Comparison of ENCODE assay signal across 17 cellular contexts in genomic region chr7:904847-905246, GRCh38. TPM values are rescaled to one million over a fixed set of nuclear protein-coding genes. Genes with fewer than 3 reads are reported as not detected.
DNase-seq lines count a peak whose midpoint lies in the region; ATAC-seq and TF ChIP-seq lines count a peak whose summit lies in the region.
"Had no signal": no experiment of that assay in that cellular context is flagged by ENCODE, and none has a peak within 500 bp of the region (broad histone marks: within the 10 kb centered on the region; RNA-seq: fewer than 3 reads in every experiment).

No MANE protein-coding gene starts in this region.

- H3K79me2 ChIP-seq in H9 (ENCODE audit: insufficient read depth, low read length), result no peaks in the 10 kb centered on the region

- H3K9me3 ChIP-seq in endodermal cell (ENCODE audit: control insufficient read depth, low read length) (no peaks in the 10 kb centered on the region), H9 (ENCODE audit: control insufficient read depth, low read depth, low read length) (no peaks in the 10 kb centered on the region)
- H3K9me3 ChIP-seq: gastrocnemius medialis had no signal

- H2BK5ac ChIP-seq in H9 (ENCODE audit: insufficient read length, low read length), result no peak overlapping the region

- no peak overlapping the region for H3T11ph ChIP-seq in H9 (ENCODE audit: low read length)

- H3K18ac ChIP-seq in H9 (ENCODE audit: insufficient read length, low read depth, low read length), result no peak overlapping the region

- H3K4me1 ChIP-seq in endodermal cell (ENCODE audit: control insufficient read depth, insufficient read depth, low read length), result no peaks in the 10 kb centered on the region
- H3K4me1 ChIP-seq in H9 (ENCODE audit: insufficient read depth, low read length), result no peaks in the 10 kb centered on the region
- H3K4me1 ChIP-seq: gastrocnemius medialis had no signal

- H3K27ac Mint-ChIP-seq in stimulated activated effector memory CD8-positive, alpha-beta T cell treated with anti-CD3 and anti-CD28 coated beads, Interleukin-12 subunit alpha, Interleukin-12 subunit beta, amount 100 ng/mL, for 72 hours, result peak overlapping the region; percentile 20
- no peak overlapping the region for H3K27ac Mint-ChIP-seq in endodermal cell
- no peak overlapping the region for H3K27ac Mint-ChIP-seq in H9
- H3K27ac Mint-ChIP-seq: activated CD8-positive, alpha-beta T cell treated with anti-CD3 and anti-CD28 coated beads for 36 hours; activated T-helper 17 cell treated with anti-CD3 and anti-CD28 coated beads, Interleukin-2, amount 50 U/mL, for 72 hours; CD4-positive, CD25-positive, alpha-beta regulatory T cell; memory B cell had no signal

- WGBS in endodermal cell (ENCODE audit: insufficient coverage in 1 of 2, insufficient read length in 1 of 2), 2 experiments, result 72 to 84% methylated on average over 18 to 20 of the region's 20 CpGs
- WGBS in H9 (ENCODE audit: extremely low coverage, insufficient read length, low lambda C conversion rate), result no CpG with 5 or more reads among the region's 20 CpGs

- H3K27ac ChIP-seq in endodermal cell (ENCODE audit: low read depth, low read length) (no peak overlapping the region), H9 (ENCODE audit: insufficient read length, low read depth, low read length) (no peak overlapping the region)
- H3K27ac ChIP-seq: gastrocnemius medialis had no signal

- no peak overlapping the region for H3K14ac ChIP-seq in H9 (ENCODE audit: insufficient read depth, low read length)

- no peak overlapping the region for H4K5ac ChIP-seq in H9 (ENCODE audit: insufficient read length, low read depth, low read length)

- ATAC-seq in stimulated activated effector memory CD8-positive, alpha-beta T cell treated with anti-CD3 and anti-CD28 coated beads, Interleukin-12 subunit alpha, Interleukin-12 subunit beta, amount 100 ng/mL, for 72 hours, result no peak
- ATAC-seq: activated CD8-positive, alpha-beta T cell treated with anti-CD3 and anti-CD28 coated beads for 36 hours; activated T-helper 17 cell treated with anti-CD3 and anti-CD28 coated beads, Interleukin-2, amount 50 U/mL, for 72 hours; gastrocnemius medialis; HCT116 had no signal

- no peaks in the 10 kb centered on the region for H3K9me3 Mint-ChIP-seq in stimulated activated effector memory CD8-positive, alpha-beta T cell treated with anti-CD3 and anti-CD28 coated beads, Interleukin-12 subunit alpha, Interleukin-12 subunit beta, amount 100 ng/mL, for 72 hours
- H3K9me3 Mint-ChIP-seq in endodermal cell (no peaks in the 10 kb centered on the region), H9 (no peaks in the 10 kb centered on the region; a peak in 1 of 5 replicates)
- H3K9me3 Mint-ChIP-seq: activated CD8-positive, alpha-beta T cell treated with anti-CD3 and anti-CD28 coated beads for 36 hours; activated T-helper 17 cell treated with anti-CD3 and anti-CD28 coated beads, Interleukin-2, amount 50 U/mL, for 72 hours; memory B cell had no signal

- H3K27me3 Mint-ChIP-seq in endodermal cell (ENCODE audit: insufficient read depth), result peaks cover 32% of the 10 kb centered on the region
- H3K27me3 Mint-ChIP-seq in H9 (ENCODE audit: low read depth), result peaks cover 23% of the 10 kb centered on the region
- H3K27me3 Mint-ChIP-seq: activated CD8-positive, alpha-beta T cell treated with anti-CD3 and anti-CD28 coated beads for 36 hours; activated T-helper 17 cell treated with anti-CD3 and anti-CD28 coated beads, Interleukin-2, amount 50 U/mL, for 72 hours; CD4-positive, CD25-positive, alpha-beta regulatory T cell; memory B cell had no signal

- H3K23me2 ChIP-seq in H9 (ENCODE audit: insufficient read length, low read depth, low read length, poor library complexity, severe bottlenecking), result peaks cover 3% of the 10 kb centered on the region

- no peak overlapping the region for H4K8ac ChIP-seq in H9 (replicated peaks; ENCODE audit: insufficient read length, low read depth, low read length)

- H4K91ac ChIP-seq in H9 (ENCODE audit: insufficient read length, low read depth, low read length), result no peak overlapping the region

- peaks cover 9% of the 10 kb centered on the region for H3K4me1 Mint-ChIP-seq in stimulated activated effector memory CD8-positive, alpha-beta T cell treated with anti-CD3 and anti-CD28 coated beads, Interleukin-12 subunit alpha, Interleukin-12 subunit beta, amount 100 ng/mL, for 72 hours
- H3K4me1 Mint-ChIP-seq in endodermal cell (no peaks in the 10 kb centered on the region), H9 (peaks cover 2 to 5% of the 10 kb centered on the region in 2 experiments; a peak in 1 of 4 replicates)
- H3K4me1 Mint-ChIP-seq: activated T-helper 17 cell treated with anti-CD3 and anti-CD28 coated beads, Interleukin-2, amount 50 U/mL, for 72 hours had no signal

- DNase-seq in Daoy (ENCODE audit: low read depth) (peak; percentile 68), NB4 (ENCODE audit: low read depth) (peak; percentile 87), epithelial cell of esophagus (ENCODE audit: low read depth) (peak; percentile 29), NCI-H524 treated with DMSO at 0.1 percent for 48 hours (lab: John Stamatoyannopoulos, UW) (no peak), endodermal cell (no peak), H9 (no peak), NCI-H345 (lab: John Stamatoyannopoulos, UW) (no peak)
- DNase-seq in stimulated activated effector memory CD8-positive, alpha-beta T cell treated with anti-CD3 and anti-CD28 coated beads, Interleukin-12 subunit alpha, Interleukin-12 subunit beta, amount 100 ng/mL, for 72 hours (ENCODE audit: low spot score in 2 of 2), result no peak
- DNase-seq: activated CD8-positive, alpha-beta T cell treated with anti-CD3 and anti-CD28 coated beads for 36 hours; CD4-positive, CD25-positive, alpha-beta regulatory T cell; DND-41; gastrocnemius medialis; NCI-H1436; stimulated activated naive CD4-positive, alpha-beta T cell treated with Interleukin-2 at 50 U/mL for 16 hours had no signal

- no peak overlapping the region for H3K4me3 Mint-ChIP-seq in stimulated activated effector memory CD8-positive, alpha-beta T cell treated with anti-CD3 and anti-CD28 coated beads, Interleukin-12 subunit alpha, Interleukin-12 subunit beta, amount 100 ng/mL, for 72 hours
- H3K4me3 Mint-ChIP-seq in endodermal cell (no peak overlapping the region), H9 (no peak overlapping the region)
- H3K4me3 Mint-ChIP-seq: activated CD8-positive, alpha-beta T cell treated with anti-CD3 and anti-CD28 coated beads for 36 hours; activated T-helper 17 cell treated with anti-CD3 and anti-CD28 coated beads, Interleukin-2, amount 50 U/mL, for 72 hours; CD4-positive, CD25-positive, alpha-beta regulatory T cell; memory B cell had no signal

- H3K36me3 Mint-ChIP-seq in stimulated activated effector memory CD8-positive, alpha-beta T cell treated with anti-CD3 and anti-CD28 coated beads, Interleukin-12 subunit alpha, Interleukin-12 subunit beta, amount 100 ng/mL, for 72 hours, result peaks cover 54% of the 10 kb centered on the region
- H3K36me3 Mint-ChIP-seq in endodermal cell (ENCODE audit: low read depth), result no peaks in the 10 kb centered on the region
- no peaks in the 10 kb centered on the region for H3K36me3 Mint-ChIP-seq in H9 (ENCODE audit: insufficient read depth in 1 of 3, low read depth in 3 of 3)
- H3K36me3 Mint-ChIP-seq: memory B cell had no signal

- H3K27me3 ChIP-seq in endodermal cell (ENCODE audit: control insufficient read depth, insufficient read depth, low read length, poor library complexity, severe bottlenecking) (peaks cover 37% of the 10 kb centered on the region), H9 (ENCODE audit: insufficient read depth, low read length) (no peaks in the 10 kb centered on the region; the same call in 1 of the 2 replicates)

- H2BK20ac ChIP-seq in H9 (ENCODE audit: low read depth, low read length, poor library complexity, severe bottlenecking), result no peak overlapping the region

- no peak overlapping the region for H2BK15ac ChIP-seq in H9 (ENCODE audit: low read depth, low read length)

- no peak overlapping the region for H3K56ac ChIP-seq in H9 (ENCODE audit: insufficient read length, low read depth, low read length)

- H2AFZ ChIP-seq in H9 (ENCODE audit: low read length), result no peak overlapping the region

- H2BK120ac ChIP-seq in H9 (ENCODE audit: low read depth, low read length, poor library complexity, severe bottlenecking), result no peak overlapping the region

- H3K4ac ChIP-seq in H9 (ENCODE audit: low read depth, low read length), result no peak overlapping the region

- H3K79me1 ChIP-seq in H9 (ENCODE audit: insufficient read depth, low read depth, low read length, poor library complexity, severe bottlenecking), result no peaks in the 10 kb centered on the region

- TF ChIP-seq POLR2A in NB4 (IDR thresholded peaks at IDR 0.05; ENCODE audit: extremely low read depth, insufficient read length), result no peak

- TF ChIP-seq CTCF in NB4 (IDR thresholded peaks at IDR 0.05; ENCODE audit: low read depth, low read length) (no peak), epithelial cell of esophagus (IDR thresholded peaks at IDR 0.05; ENCODE audit: insufficient read depth, low read depth, low read length, missing control alignments) (no peak), endodermal cell (conservative IDR thresholded peaks at IDR 0.05) (no peak), H9 (conservative IDR thresholded peaks at IDR 0.05) (no peak)

- H3K36me3 ChIP-seq in endodermal cell (ENCODE audit: control insufficient read depth, insufficient read depth, low read length), result no peaks in the 10 kb centered on the region
- H3K36me3 ChIP-seq: gastrocnemius medialis had no signal

- no peak overlapping the region for H3K23ac ChIP-seq in H9 (ENCODE audit: insufficient read length, low read depth, low read length)

- no peak overlapping the region for H2AK5ac ChIP-seq in H9 (ENCODE audit: insufficient read length, low read length)

- H2BK12ac ChIP-seq in H9 (ENCODE audit: insufficient read length, low read depth, low read length), result no peak overlapping the region

- H3K9ac ChIP-seq in endodermal cell (ENCODE audit: extremely low read depth, low read length, poor library complexity, severe bottlenecking), result no peak overlapping the region
- H3K9ac ChIP-seq in H9 (ENCODE audit: extremely low read depth, insufficient read length, low read length), result no peak overlapping the region

- peak overlapping the region; percentile 32 for H3K4me3 ChIP-seq in NB4 (ENCODE audit: low read depth, low read length)
- no peak overlapping the region for H3K4me3 ChIP-seq in epithelial cell of esophagus (ENCODE audit: low read length)
- H3K4me3 ChIP-seq in endodermal cell (ENCODE audit: low read length), result no peak overlapping the region

- H3K4me2 ChIP-seq in H9 (ENCODE audit: insufficient read depth, insufficient read length, low read length), result no peak overlapping the region

- H4K20me1 ChIP-seq in H9 (ENCODE audit: control insufficient read depth, insufficient read depth, insufficient read length), result no peaks in the 10 kb centered on the region

RNA-seq across cellular contexts. Expression of gene GET4, which starts 28.5 kb away (rescaled TPM):
- 50.1 and 50.2 TPM in 2 replicates for total RNA-seq in Daoy (2014; rRNA removed; shearing (Covaris generic))
- total RNA-seq in endodermal cell (10 to 100 TPM; 73.3 to 84.3 TPM), H9 (2021) (70.2 and 75.1 TPM in 2 replicates)
- 49.1 TPM for polyA plus RNA-seq in endodermal cell (2013, experiment 1 of 2)
- polyA plus RNA-seq in endodermal cell (2013, experiment 2 of 2), result 46.6 TPM

RNA-seq across cellular contexts. Expression of gene ADAP1, which starts 49.6 kb away (rescaled TPM):
- 1.3 and 5.9 TPM in 2 replicates for total RNA-seq in Daoy (2014; rRNA removed; shearing (Covaris generic))
- total RNA-seq in endodermal cell (1 to 10 TPM; 3.8 to 6.5 TPM), H9 (2021) (6.2 and 6.8 TPM in 2 replicates)
- polyA plus RNA-seq in endodermal cell (2013, experiment 1 of 2), result 1.4 TPM
- 1.2 TPM for polyA plus RNA-seq in endodermal cell (2013, experiment 2 of 2)

Comparison
In these comparisons a context has a peak if more than half of its experiments do, and no peak if none do; other contexts are left out.
1. DNase-seq: peak in Daoy (single experiment), NB4 (single experiment) and epithelial cell of esophagus (single experiment); none in stimulated activated effector memory CD8-positive, alpha-beta T cell treated with anti-CD3 and anti-CD28 coated beads, Interleukin-12 subunit alpha, Interleukin-12 subunit beta, amount 100 ng/mL, for 72 hours (0 of 2), NCI-H524 treated with DMSO at 0.1 percent for 48 hours (single experiment), endodermal cell (single experiment), H9 (single experiment) and NCI-H345 (single experiment).